Comparison of ENCODE assay signal across 11 cellular contexts in genomic region chr9:117412006-117412715, GRCh38. TPM values are rescaled to one million over a fixed set of nuclear protein-coding genes. Genes with fewer than 3 reads are reported as not detected.
A peak's percentile ranks its signal among the peaks of the same experiment; 100 is the strongest.
DNase-seq lines count a peak whose midpoint lies in the region; ATAC-seq and TF ChIP-seq lines count a peak whose summit lies in the region.
"Had no signal": no experiment of that assay in that cellular context is flagged by ENCODE, and none has a peak within 500 bp of the region (broad histone marks: within the 10 kb centered on the region; RNA-seq: fewer than 3 reads in every experiment).

No MANE protein-coding gene starts in this region.

- H3K36me3 ChIP-seq in HUES64 (ENCODE audit: insufficient read depth, low read length) = no peaks in the 10 kb centered on the region
- no peaks in the 10 kb centered on the region for H3K36me3 ChIP-seq in SK-N-SH (replicated peaks in 1 of 2; ENCODE audit: control insufficient read depth in 1 of 2, insufficient read depth in 2 of 2, low read length in 1 of 2)
- H3K36me3 ChIP-seq in CD8-positive, alpha-beta T cell (ENCODE audit: insufficient read depth, low read length) = no peaks in the 10 kb centered on the region
- H3K36me3 ChIP-seq: SJSA1 had no signal

- no peak for ATAC-seq in CD8-positive, alpha-beta T cell
- no peak for ATAC-seq in HG03342 (IDR thresholded peaks at IDR 0.05; ENCODE audit: unreplicated experiment)

- H3K9me2 ChIP-seq in SK-N-SH = no peaks in the 10 kb centered on the region

- H3F3A ChIP-seq in SK-N-SH (replicated peaks; ENCODE audit: insufficient read depth) = no peaks in the 10 kb centered on the region

- no peak for TF ChIP-seq RAD21 in SK-N-SH (IDR thresholded peaks at IDR 0.05; ENCODE audit: low read length)

- H3K4me3 ChIP-seq in HUES64 (ENCODE audit: low read length) = peak overlapping the region; percentile 63
- H3K4me3 ChIP-seq in SK-N-SH (ENCODE audit: low read depth in 2 of 2, low read length in 1 of 2) = peak overlapping the region in 1 of 2 experiments; percentile 59; a peak in 2 of 4 replicates
- H3K4me3 ChIP-seq in CD8-positive, alpha-beta T cell (ENCODE audit: low read depth, low read length) = no peak overlapping the region
- H3K4me3 ChIP-seq: SJSA1 had no signal

- H3K4me1 ChIP-seq in HUES64 (ENCODE audit: insufficient read depth, low read length) (peaks cover 29% of the 10 kb centered on the region), SK-N-SH (ENCODE audit: control insufficient read depth in 1 of 2, insufficient read depth in 2 of 2, low read depth in 1 of 2, low read length in 1 of 2) (peaks cover 0 to 37% of the 10 kb centered on the region in 2 experiments; a peak in 2 of 4 replicates)
- no peaks in the 10 kb centered on the region for H3K4me1 ChIP-seq in CD8-positive, alpha-beta T cell (ENCODE audit: insufficient read depth, low read length)

- no peaks in the 10 kb centered on the region for H3K79me2 ChIP-seq in SK-N-SH (ENCODE audit: insufficient read depth)

- H3K27ac Mint-ChIP-seq in CD8-positive, alpha-beta T cell = no peak overlapping the region

- peaks cover 2% of the 10 kb centered on the region for H3K4me1 Mint-ChIP-seq in CD8-positive, alpha-beta T cell (ENCODE audit: low read depth)

- DNase-seq in DMS153 treated with DMSO at 0.1 percent for 48 hours (lab: John Stamatoyannopoulos, UW; ENCODE audit: unreplicated experiment) = peak; percentile 69
- DNase-seq in SK-N-SH = peak; percentile 55
- DNase-seq in midbrain (lab: John Stamatoyannopoulos, UW) = peak; percentile 12
- no peak for DNase-seq in HPDE6-E6E7 (ENCODE audit: extremely low spot score)
- DNase-seq in CD8-positive, alpha-beta T cell = no peak
- DNase-seq in germinal center (ENCODE audit: low spot score) = no peak
- DNase-seq: Kasumi-1; NK-92 treated with Interleukin-12 subunit alpha and Interleukin-12 subunit beta, amount 100 ng/mL, for 24 hours had no signal

- no peak overlapping the region for H3K9ac ChIP-seq in HUES64 (ENCODE audit: low read depth, low read length)
- no peak overlapping the region for H3K9ac ChIP-seq in SK-N-SH

- TF ChIP-seq EP300 in SK-N-SH (IDR thresholded peaks at IDR 0.05; ENCODE audit: borderline replicate concordance in 1 of 2, low read depth in 1 of 2, low read length in 1 of 2) = no peak

- no peaks in the 10 kb centered on the region for H3K36me3 Mint-ChIP-seq in CD8-positive, alpha-beta T cell

- 40% methylated on average over 16 of the region's 17 CpGs for WGBS in HUES64
- WGBS in SK-N-SH (ENCODE audit: low lambda C conversion rate) = 45% methylated on average over 17 of the region's 17 CpGs

- POLR2A ChIA-PET in SK-N-SH (lab: Yijun Ruan, JAX) = interaction anchor here (0.6 to 4.8 kb wide), 7 partner anchors 9 to 255 kb away, joined by 3 to 31 read pairs (median 4); no protein-coding TSS in a partner anchor
- POLR2A ChIA-PET in CD8-positive, alpha-beta T cell (lab: Charles Lee) = no interaction called here

- no peak overlapping the region for H3K4me3 Mint-ChIP-seq in CD8-positive, alpha-beta T cell

- CTCF ChIA-PET in SK-N-SH (lab: Yijun Ruan, JAX) = interaction anchor here (0.6 to 8.4 kb wide), 73 partner anchors 11 to 675 kb away, joined by 3 to 60 read pairs (median 4); no protein-coding TSS in a partner anchor
- CTCF ChIA-PET in CD8-positive, alpha-beta T cell (lab: Charles Lee) = no interaction called here

- H3K27me3 ChIP-seq in HUES64 (ENCODE audit: insufficient read depth, low read length) = peaks cover 49% of the 10 kb centered on the region
- H3K27me3 ChIP-seq in SK-N-SH (ENCODE audit: insufficient read depth) = peaks cover 39% of the 10 kb centered on the region
- H3K27me3 ChIP-seq in CD8-positive, alpha-beta T cell (ENCODE audit: insufficient read depth, low read length) = peaks cover 5% of the 10 kb centered on the region

- no peak overlapping the region for H3K4me2 ChIP-seq in SK-N-SH

- H2AFZ ChIP-seq in SK-N-SH (ENCODE audit: low read depth) = no peak overlapping the region

- intact Hi-C loops in CD8-positive, alpha-beta T cell (cut with DNase I, micrococcal nuclease) = no loop called here

- no peak for TF ChIP-seq CTCF in SK-N-SH (IDR thresholded peaks at IDR 0.05)
- TF ChIP-seq CTCF in CD8-positive, alpha-beta T cell (IDR thresholded peaks at IDR 0.05) = no peak

- H4K20me1 ChIP-seq in SK-N-SH (ENCODE audit: insufficient read depth) = no peaks in the 10 kb centered on the region

- H3K27ac ChIP-seq in HUES64 (ENCODE audit: low read depth, low read length) (no peak overlapping the region), SK-N-SH (ENCODE audit: low read depth in 2 of 2, low read length in 1 of 2) (peak overlapping the region in 1 of 2 experiments; percentile 73; a peak in 2 of 4 replicates)
- H3K27ac ChIP-seq in CD8-positive, alpha-beta T cell (ENCODE audit: low read depth, low read length) = no peak overlapping the region
- H3K27ac ChIP-seq: SJSA1 had no signal

- no peaks in the 10 kb centered on the region for H3K9me3 ChIP-seq in HUES64 (ENCODE audit: insufficient read depth, low read depth, low read length)
- no peaks in the 10 kb centered on the region for H3K9me3 ChIP-seq in SK-N-SH
- no peaks in the 10 kb centered on the region for H3K9me3 ChIP-seq in CD8-positive, alpha-beta T cell (ENCODE audit: low read length)
- H3K9me3 ChIP-seq: SJSA1 had no signal

- peaks cover 3% of the 10 kb centered on the region for H3K9me3 Mint-ChIP-seq in CD8-positive, alpha-beta T cell

- H3K27me3 Mint-ChIP-seq in CD8-positive, alpha-beta T cell (ENCODE audit: low read depth) = peaks cover 26% of the 10 kb centered on the region

TF ChIP-seq in SK-N-SH, 30 proteins besides CTCF, POLR2A, EP300 and RAD21:
- TF ChIP-seq SIN3A (IDR thresholded peaks at IDR 0.05; ENCODE audit: borderline replicate concordance, low read depth, low read length) (no peak), MAX (IDR thresholded peaks at IDR 0.05; ENCODE audit: low read depth) (no peak), MXI1 (IDR thresholded peaks at IDR 0.05; ENCODE audit: low read depth, low read length) (no peak; the same call in 1 of the 2 replicates), CHD2 (IDR thresholded peaks at IDR 0.05; ENCODE audit: low read length, partially characterized antibody) (no peak), SMC3 (IDR thresholded peaks at IDR 0.05; ENCODE audit: low read depth, low read length) (no peak), POLR2AphosphoS5 (IDR thresholded peaks at IDR 0.05; ENCODE audit: low read depth, low read length) (no peak)
- TF ChIP-seq, protein P1, sequence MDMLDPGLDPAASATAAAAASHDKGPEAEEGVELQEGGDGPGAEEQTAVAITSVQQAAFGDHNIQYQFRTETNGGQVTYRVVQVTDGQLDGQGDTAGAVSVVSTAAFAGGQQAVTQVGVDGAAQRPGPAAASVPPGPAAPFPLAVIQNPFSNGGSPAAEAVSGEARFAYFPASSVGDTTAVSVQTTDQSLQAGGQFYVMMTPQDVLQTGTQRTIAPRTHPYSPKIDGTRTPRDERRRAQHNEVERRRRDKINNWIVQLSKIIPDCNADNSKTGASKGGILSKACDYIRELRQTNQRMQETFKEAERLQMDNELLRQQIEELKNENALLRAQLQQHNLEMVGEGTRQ (IDR thresholded peaks at IDR 0.05; ENCODE audit: borderline replicate concordance, low read depth, low read length) = no peak

RNA-seq across cellular contexts. Expression of gene ASTN2, which starts 2.7 kb away (rescaled TPM):
- polyA plus RNA-seq in HUES64 (2013, experiment 1 of 2) = 7.6 TPM
- 10.3 TPM for polyA plus RNA-seq in HUES64 (2013, experiment 2 of 2)
- 6.6 and 8.9 TPM in 2 replicates for polyA plus RNA-seq in SK-N-SH (2012; rRNA removed)
- 5.3 and 8.5 TPM in 2 replicates for polyA plus RNA-seq in SK-N-SH (2012; cell fraction: cytosol; rRNA removed)
- 4.5 and 5.1 TPM in 2 replicates for polyA plus RNA-seq in SK-N-SH (2012; cell fraction: nucleus; rRNA removed)
- total RNA-seq in CD8-positive, alpha-beta T cell = 1 to 10 TPM; 1.4 to 2.5 TPM

Comparison
In these comparisons a context has a peak if more than half of its experiments do, and no peak if none do; other contexts are left out.
1. DNase-seq: peak in DMS153 treated with DMSO at 0.1 percent for 48 hours (single experiment), SK-N-SH (single experiment) and midbrain (single experiment); none in HPDE6-E6E7 (single experiment), CD8-positive, alpha-beta T cell (0 of 7) and germinal center (single experiment).